Comparison of ENCODE assay signal across 9 cellular contexts in genomic region chr7:102425639-102426267, GRCh38. TPM values are rescaled to one million over a fixed set of nuclear protein-coding genes. Genes with fewer than 3 reads are reported as not detected.
A peak's percentile ranks its signal among the peaks of the same experiment; 100 is the strongest.
DNase-seq lines count a peak whose midpoint lies in the region; ATAC-seq, FAIRE-seq and TF ChIP-seq lines count a peak whose summit lies in the region.
"Had no signal": no experiment of that assay in that cellular context is flagged by ENCODE, and none has a peak within 500 bp of the region (broad histone marks: within the 10 kb centered on the region; RNA-seq: fewer than 3 reads in every experiment).

No MANE protein-coding gene starts in this region.

- no peaks in the 10 kb centered on the region for H3K27me3 Mint-ChIP-seq in activated CD4-positive, alpha-beta memory T cell treated with anti-CD3 and anti-CD28 coated beads for 36 hours

- intact Hi-C loops in activated CD4-positive, alpha-beta memory T cell treated with anti-CD3 and anti-CD28 coated beads for 36 hours (cut with micrococcal nuclease): loop anchor here (1.0 kb wide), 3 partner anchors 10 to 39 kb away; partner anchors contain the start of genes ALKBH4, LRWD1 and PRKRIP1

- no peaks in the 10 kb centered on the region for H3K9me3 Mint-ChIP-seq in activated CD4-positive, alpha-beta memory T cell treated with anti-CD3 and anti-CD28 coated beads for 36 hours

- TF ChIP-seq RAD21 in A549 (conservative IDR thresholded peaks at IDR 0.05 in 1 of 2, IDR thresholded peaks at IDR 0.05 in 1 of 2): no peak

- peak overlapping the region; percentile 76 for H3K4me3 Mint-ChIP-seq in activated CD4-positive, alpha-beta memory T cell treated with anti-CD3 and anti-CD28 coated beads for 36 hours

- WGBS in A549 (ENCODE audit: missing lambda C conversion rate): 85% methylated on average over 24 of the region's 25 CpGs

- no peaks in the 10 kb centered on the region for H3K9me3 ChIP-seq in A549

- H3K4me3 ChIP-seq in A549: no peak overlapping the region

- H3K4me2 ChIP-seq in A549: no peak overlapping the region

- peaks cover 62% of the 10 kb centered on the region for H3K4me1 Mint-ChIP-seq in activated CD4-positive, alpha-beta memory T cell treated with anti-CD3 and anti-CD28 coated beads for 36 hours (ENCODE audit: low read depth)

- no peak for TF ChIP-seq CTCF in A549 (IDR thresholded peaks at IDR 0.05)

- FAIRE-seq in A549 (lab: Jason Lieb, UNC): no peak
- FAIRE-seq: endothelial cell of umbilical vein had no signal

- H3K27ac Mint-ChIP-seq in activated CD4-positive, alpha-beta memory T cell treated with anti-CD3 and anti-CD28 coated beads for 36 hours: peak overlapping the region; percentile 100

- H3K36me3 Mint-ChIP-seq in activated CD4-positive, alpha-beta memory T cell treated with anti-CD3 and anti-CD28 coated beads for 36 hours: peaks cover 25% of the 10 kb centered on the region

- CTCF ChIA-PET in A549 (lab: Yijun Ruan, JAX): interaction anchor here (2.7 kb wide), 1 partner anchor 13 kb away, joined by 9 read pairs; no protein-coding TSS in a partner anchor
- CTCF ChIA-PET in activated CD4-positive, alpha-beta memory T cell treated with anti-CD3 and anti-CD28 coated beads for 36 hours (lab: Charles Lee): interaction anchor here (1.2 to 2.5 kb wide), 6 partner anchors 8 to 29 kb away, joined by 3 to 17 read pairs (median 6); partner anchors contain the start of gene PRKRIP1

- peak; percentile 21 to 28; a peak in 3 of 6 replicates for ATAC-seq in A549
- peak; percentile 54 for ATAC-seq in GM19372 (IDR thresholded peaks at IDR 0.05; ENCODE audit: low read depth, unreplicated experiment)
- ATAC-seq in HG03460 (IDR thresholded peaks at IDR 0.05; ENCODE audit: unreplicated experiment): peak; percentile 66
- ATAC-seq in esophagus mucosa: peak; percentile 56

- DNase-seq in A549 (ENCODE audit: low read depth in 1 of 2, low spot score in 1 of 2) (no peak), globus pallidus (ENCODE audit: low spot score) (no peak), DMS79 treated with DMSO at 0.1 percent for 48 hours (lab: John Stamatoyannopoulos, UW) (no peak)
- DNase-seq in activated CD4-positive, alpha-beta memory T cell treated with anti-CD3 and anti-CD28 coated beads for 36 hours: peak; percentile 92
- peak; percentile 65 to 70 for DNase-seq in stimulated activated CD4-positive, alpha-beta T cell treated with anti-CD3 and anti-CD28 coated beads, Interleukin-12 subunit alpha, Interleukin-12 subunit beta, amount 100 ng/mL, for 24 hours (ENCODE audit: low read depth in 2 of 2)

- POLR2A ChIA-PET in A549 (lab: Yijun Ruan, JAX): no interaction called here
- POLR2A ChIA-PET in activated CD4-positive, alpha-beta memory T cell treated with anti-CD3 and anti-CD28 coated beads for 36 hours (lab: Charles Lee): interaction anchor here (0.8 to 4.0 kb wide), 7 partner anchors 8 to 40 kb away, joined by 4 to 34 read pairs (median 8); partner anchors contain the start of genes ALKBH4, LRWD1 and PRKRIP1

- no peak overlapping the region for H3K27ac ChIP-seq in A549

- TF ChIP-seq POLR2A in A549 (IDR thresholded peaks at IDR 0.05; ENCODE audit: low read length): no peak

- no peak for TF ChIP-seq EP300 in A549 (IDR thresholded peaks at IDR 0.05)

- peaks cover 5% of the 10 kb centered on the region; the same call in 1 of the 3 replicates for H3K4me1 ChIP-seq in A549

TF ChIP-seq in A549, 52 proteins besides CTCF, POLR2A, EP300 and RAD21:
- no peak for TF ChIP-seq HES2 (IDR thresholded peaks at IDR 0.05)
- no peak for TF ChIP-seq KDM1A (IDR thresholded peaks at IDR 0.05; ENCODE audit: low read depth)
- TF ChIP-seq RARB (CRISPR knock-in tag; IDR thresholded peaks at IDR 0.05): no peak
- no peak for TF ChIP-seq HOXB13 (CRISPR knock-in tag; IDR thresholded peaks at IDR 0.05; ENCODE audit: low read depth)
- TF ChIP-seq JUN (IDR thresholded peaks at IDR 0.05): no peak
- no peak for TF ChIP-seq ZC3H11A (IDR thresholded peaks at IDR 0.05)

RNA-seq across cellular contexts. Expression of gene ORAI2, which starts 7.6 kb away (rescaled TPM):
- 12.8 and 14.6 TPM in 2 replicates for polyA plus RNA-seq in A549 (2011; rRNA removed)
- polyA plus RNA-seq in A549 (2012; cell fraction: cytosol; rRNA removed): 28.6 and 38.2 TPM in 2 replicates
- polyA plus RNA-seq in A549 (2012; cell fraction: nucleus; rRNA removed): 19.0 and 23.7 TPM in 2 replicates
- polyA plus RNA-seq in A549 (2017; fragmentation: RNase III; extraction: RNeasy Plus Mini Kit Qiagen cat#74134 plus additional on column Dnase treatment): 17.3 to 22.1 TPM (median 21.8 TPM) in 3 replicates
- polyA minus RNA-seq in A549 (2011; rRNA and poly(A)+ RNA removed): 14.6 and 16.9 TPM in 2 replicates
- total RNA-seq in activated CD4-positive, alpha-beta memory T cell treated with anti-CD3 and anti-CD28 coated beads for 36 hours: 10 to 100 TPM; 28.7 to 31.5 TPM
- total RNA-seq in esophagus mucosa: 3.1 TPM

RNA-seq across cellular contexts. Expression of gene PRKRIP1, which starts 29.6 kb away (rescaled TPM):
- polyA plus RNA-seq in A549 (2011; rRNA removed) (11.5 and 15.4 TPM in 2 replicates), A549 (2017; fragmentation: RNase III; extraction: RNeasy Plus Mini Kit Qiagen cat#74134 plus additional on column Dnase treatment) (21.3 to 25.6 TPM (median 24.1 TPM) in 3 replicates)
- 17.0 and 17.6 TPM in 2 replicates for polyA plus RNA-seq in A549 (2012; cell fraction: cytosol; rRNA removed)
- polyA plus RNA-seq in A549 (2012; cell fraction: nucleus; rRNA removed): 35.6 and 40.7 TPM in 2 replicates
- 4.3 and 4.7 TPM in 2 replicates for polyA minus RNA-seq in A549 (2011; rRNA and poly(A)+ RNA removed)
- total RNA-seq in activated CD4-positive, alpha-beta memory T cell treated with anti-CD3 and anti-CD28 coated beads for 36 hours: 10 to 100 TPM; 20.8 to 22.6 TPM
- 9.6 TPM for total RNA-seq in esophagus mucosa

RNA-seq across cellular contexts. Expression of gene ALKBH4, which starts 38.9 kb away (rescaled TPM):
- polyA plus RNA-seq in A549 (2011; rRNA removed): 3.1 and 4.0 TPM in 2 replicates
- 8.9 and 11.9 TPM in 2 replicates for polyA plus RNA-seq in A549 (2012; cell fraction: cytosol; rRNA removed)
- 6.6 and 7.0 TPM in 2 replicates for polyA plus RNA-seq in A549 (2012; cell fraction: nucleus; rRNA removed)
- polyA plus RNA-seq in A549 (2017; fragmentation: RNase III; extraction: RNeasy Plus Mini Kit Qiagen cat#74134 plus additional on column Dnase treatment): 7.9 to 8.8 TPM (median 8.2 TPM) in 3 replicates
- polyA minus RNA-seq in A549 (2011; rRNA and poly(A)+ RNA removed): 2.3 and 2.5 TPM in 2 replicates
- 1 to 10 TPM; 7.7 to 7.8 TPM for total RNA-seq in activated CD4-positive, alpha-beta memory T cell treated with anti-CD3 and anti-CD28 coated beads for 36 hours
- 5.7 TPM for total RNA-seq in esophagus mucosa

RNA-seq across cellular contexts. Expression of gene LRWD1, which starts 39.0 kb away (rescaled TPM):
- polyA plus RNA-seq in A549 (2011; rRNA removed) (10.7 and 14.9 TPM in 2 replicates), A549 (2017; fragmentation: RNase III; extraction: RNeasy Plus Mini Kit Qiagen cat#74134 plus additional on column Dnase treatment) (26.3 to 28.7 TPM (median 28.1 TPM) in 3 replicates)
- polyA plus RNA-seq in A549 (2012; cell fraction: cytosol; rRNA removed): 28.4 and 34.9 TPM in 2 replicates
- 50.8 and 67.2 TPM in 2 replicates for polyA plus RNA-seq in A549 (2012; cell fraction: nucleus; rRNA removed)
- 17.9 TPM in 2 replicates for polyA minus RNA-seq in A549 (2011; rRNA and poly(A)+ RNA removed)
- 10 to 100 TPM; 16.4 to 20.0 TPM for total RNA-seq in activated CD4-positive, alpha-beta memory T cell treated with anti-CD3 and anti-CD28 coated beads for 36 hours
- 8.7 TPM for total RNA-seq in esophagus mucosa

RNA-seq across cellular contexts. Expression of gene POLR2J, which starts 53.0 kb away (rescaled TPM):
- polyA plus RNA-seq in A549 (2011; rRNA removed) (70.5 and 99.0 TPM in 2 replicates), A549 (2017; fragmentation: RNase III; extraction: RNeasy Plus Mini Kit Qiagen cat#74134 plus additional on column Dnase treatment) (101 to 107 TPM (median 104 TPM) in 3 replicates)
- 189 and 192 TPM in 2 replicates for polyA plus RNA-seq in A549 (2012; cell fraction: cytosol; rRNA removed)
- 60.3 and 62.3 TPM in 2 replicates for polyA plus RNA-seq in A549 (2012; cell fraction: nucleus; rRNA removed)
- polyA minus RNA-seq in A549 (2011; rRNA and poly(A)+ RNA removed): 25.1 and 34.7 TPM in 2 replicates
- 10 to 100 TPM; 44.4 to 44.7 TPM for total RNA-seq in activated CD4-positive, alpha-beta memory T cell treated with anti-CD3 and anti-CD28 coated beads for 36 hours
- total RNA-seq in esophagus mucosa: 38.5 TPM

Comparison
In these comparisons a context has a peak if more than half of its experiments do, and no peak if none do; other contexts are left out.
1. DNase-seq: peak in activated CD4-positive, alpha-beta memory T cell treated with anti-CD3 and anti-CD28 coated beads for 36 hours (single experiment) and stimulated activated CD4-positive, alpha-beta T cell treated with anti-CD3 and anti-CD28 coated beads, Interleukin-12 subunit alpha, Interleukin-12 subunit beta, amount 100 ng/mL, for 24 hours (2 of 2); none in A549 (0 of 2), globus pallidus (single experiment) and DMS79 treated with DMSO at 0.1 percent for 48 hours (single experiment).
2. Peak in every context shown above with its lines, with median percentiles within 50 percentile points of each other: ATAC-seq.